9 cellular contexts compared by ENCODE assay signal in genomic region chr1:68174173-68175113, GRCh38. TPM values are rescaled to one million over a fixed set of nuclear protein-coding genes. Genes with fewer than 3 reads are reported as not detected.
DNase-seq lines count a peak whose midpoint lies in the region; ATAC-seq and TF ChIP-seq lines count a peak whose summit lies in the region.
"Had no signal": no experiment of that assay in that cellular context is flagged by ENCODE, and none has a peak within 500 bp of the region (broad histone marks: within the 10 kb centered on the region; RNA-seq: fewer than 3 reads in every experiment).

No MANE protein-coding gene starts in this region.

- H3K4me1 ChIP-seq in lower lobe of right lung (peaks cover 46% of the 10 kb centered on the region), upper lobe of right lung (peaks cover 35% of the 10 kb centered on the region)

- no peaks in the 10 kb centered on the region for H3K36me3 Mint-ChIP-seq in effector memory CD8-positive, alpha-beta T cell (ENCODE audit: insufficient read depth)

- H3K4me1 Mint-ChIP-seq in effector memory CD8-positive, alpha-beta T cell (ENCODE audit: low read depth in 2 of 2): no peaks in the 10 kb centered on the region

- ATAC-seq in lower lobe of right lung (peak; percentile 83 to 85), upper lobe of right lung (peak; percentile 84), HG03469 (IDR thresholded peaks at IDR 0.05; ENCODE audit: unreplicated experiment) (no peak), HG03135 (IDR thresholded peaks at IDR 0.05; ENCODE audit: unreplicated experiment) (no peak)
- ATAC-seq in effector memory CD8-positive, alpha-beta T cell (replicated peaks): no peak

- H3K27ac Mint-ChIP-seq in effector memory CD8-positive, alpha-beta T cell: no peak overlapping the region

- H3K36me3 ChIP-seq in lower lobe of right lung: no peaks in the 10 kb centered on the region
- no peaks in the 10 kb centered on the region for H3K36me3 ChIP-seq in upper lobe of right lung
- H3K36me3 ChIP-seq: BLaER1 had no signal

- TF ChIP-seq CTCF in cardiac fibroblast (IDR thresholded peaks at IDR 0.05; ENCODE audit: low read depth, low read length): no peak
- TF ChIP-seq CTCF in lower lobe of right lung (IDR thresholded peaks at IDR 0.05): no peak
- TF ChIP-seq CTCF in upper lobe of right lung (IDR thresholded peaks at IDR 0.05): no peak

- peak; percentile 33 for DNase-seq in NCI-H82 (lab: John Stamatoyannopoulos, UW)
- DNase-seq in NCI-H82 treated with DMSO at 0.1 percent for 48 hours (lab: John Stamatoyannopoulos, UW; ENCODE audit: unreplicated experiment): no peak
- peak; percentile 94 to 97 for DNase-seq in cardiac fibroblast (ENCODE audit: low read depth in 2 of 2)
- peak; percentile 44 for DNase-seq in lower lobe of right lung
- DNase-seq in upper lobe of right lung: peak; percentile 60
- DNase-seq in effector memory CD8-positive, alpha-beta T cell: no peak

- H3K27me3 ChIP-seq in lower lobe of right lung (ENCODE audit: low read depth): no peaks in the 10 kb centered on the region
- H3K27me3 ChIP-seq in upper lobe of right lung: no peaks in the 10 kb centered on the region
- H3K27me3 ChIP-seq: BLaER1 had no signal

- intact Hi-C loops in lower lobe of right lung (cut with DNase I) (no loop called here), upper lobe of right lung (cut with DNase I) (no loop called here)

- H3K9me3 ChIP-seq in lower lobe of right lung (no peaks in the 10 kb centered on the region), upper lobe of right lung (no peaks in the 10 kb centered on the region)
- H3K9me3 ChIP-seq: BLaER1 had no signal

- no peak overlapping the region for H3K4me3 Mint-ChIP-seq in effector memory CD8-positive, alpha-beta T cell

- H3K27ac ChIP-seq in lower lobe of right lung (peak overlapping the region; percentile 12), upper lobe of right lung (peak overlapping the region; percentile 65)
- H3K27ac ChIP-seq: BLaER1 had no signal

- no peaks in the 10 kb centered on the region for H3K27me3 Mint-ChIP-seq in effector memory CD8-positive, alpha-beta T cell

- H3K4me3 ChIP-seq in cardiac fibroblast (replicated peaks in 1 of 2; ENCODE audit: low read depth in 2 of 2, low read length in 2 of 2): peak overlapping the region in 1 of 2 donors; percentile 32
- no peak overlapping the region for H3K4me3 ChIP-seq in lower lobe of right lung
- H3K4me3 ChIP-seq in upper lobe of right lung: no peak overlapping the region
- H3K4me3 ChIP-seq: BLaER1 had no signal

- H3K9me3 Mint-ChIP-seq in effector memory CD8-positive, alpha-beta T cell: peaks cover 0 to 7% of the 10 kb centered on the region in 2 donors

RNA-seq across cellular contexts. Expression of gene WLS, which starts 57.9 kb away (rescaled TPM):
- total RNA-seq in lower lobe of right lung: 85.2 TPM
- 89.8 TPM for total RNA-seq in upper lobe of right lung

Comparison
In these comparisons a context has a peak if more than half of its experiments do, and no peak if none do; other contexts are left out.
1. DNase-seq: peak in NCI-H82 (single experiment), cardiac fibroblast (2 of 2), lower lobe of right lung (single experiment) and upper lobe of right lung (single experiment); none in NCI-H82 treated with DMSO at 0.1 percent for 48 hours (single experiment) and effector memory CD8-positive, alpha-beta T cell (0 of 3).
2. ATAC-seq: peak in lower lobe of right lung (2 of 2) and upper lobe of right lung (single experiment); none in HG03469 (single experiment), effector memory CD8-positive, alpha-beta T cell (single experiment) and HG03135 (single experiment).